In the genomic region with DNA sequence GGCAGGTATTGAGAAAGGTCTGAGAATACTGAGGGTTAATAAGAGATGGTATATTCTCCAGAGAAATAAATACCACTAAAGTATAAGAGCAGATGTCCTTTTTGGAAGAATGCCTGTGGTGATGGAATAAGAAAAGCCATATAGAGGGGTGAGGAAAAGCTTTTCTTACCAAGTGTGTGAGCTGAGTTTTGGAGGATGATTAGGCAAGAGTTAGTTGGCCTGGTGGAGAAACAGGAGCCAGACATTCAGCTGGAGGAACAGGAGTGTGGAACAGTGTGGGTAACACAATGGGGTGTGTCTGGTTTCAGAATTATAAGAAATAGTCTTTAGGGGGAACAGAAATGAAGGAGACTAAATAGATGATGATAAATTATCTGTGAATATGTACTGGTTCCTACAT, we compare ENCODE assay signal across 28 cellular contexts.
DNase-seq lines count a peak whose midpoint lies in the region; ATAC-seq, FAIRE-seq and TF ChIP-seq lines count a peak whose summit lies in the region.
"Had no signal": no experiment of that assay in that cellular context is flagged by ENCODE, and none has a peak within 500 bp of the region (broad histone marks: within the 10 kb centered on the region; RNA-seq: fewer than 3 reads in every experiment).

No MANE protein-coding gene starts in this region.

- H3K4me3 ChIP-seq in cardiac fibroblast (replicated peaks in 1 of 2; ENCODE audit: low read depth in 2 of 2, low read length in 2 of 2) (no peak overlapping the region), foreskin fibroblast (ENCODE audit: low read depth in 1 of 2, low read length in 2 of 2) (no peak overlapping the region)
- H3K4me3 ChIP-seq: HAP-1, heart right ventricle, tibial nerve had no signal

- TF ChIP-seq CTCF in cardiac fibroblast (IDR thresholded peaks at IDR 0.05; ENCODE audit: low read depth, low read length) (no peak), foreskin fibroblast (IDR thresholded peaks at IDR 0.05; ENCODE audit: low read depth, low read length) (no peak)

- no peak for TF ChIP-seq POLR2A in H54 (IDR thresholded peaks at IDR 0.05; ENCODE audit: low read depth, low read length)

- no peak for ATAC-seq in HG03025 (IDR thresholded peaks at IDR 0.05; ENCODE audit: low FRiP score, unreplicated experiment)
- ATAC-seq: activated T-cell treated with anti-CD3 and anti-CD28 coated beads, Interleukin-2, amount 50 U/mL, for 4 hours; heart right ventricle; left lobe of liver had no signal

- DNase-seq in DMS 273 (lab: John Stamatoyannopoulos, UW; ENCODE audit: unreplicated experiment) = peak; percentile 56
- no peak for DNase-seq in DMS 273 treated with DMSO at 0.1 percent for 48 hours (lab: John Stamatoyannopoulos, UW)
- no peak for DNase-seq in H54 (ENCODE audit: insufficient read length, low spot score)
- peak; percentile 42 to 47 for DNase-seq in cardiac fibroblast (ENCODE audit: low read depth in 2 of 2)
- peak; percentile 38 to 70 for DNase-seq in foreskin fibroblast
- DNase-seq in activated CD4-positive, alpha-beta T cell treated with anti-CD3 and anti-CD28 coated beads for 4 hours = no peak
- DNase-seq in putamen (ENCODE audit: low spot score) = no peak
- DNase-seq: activated CD8-positive, alpha-beta memory T cell treated with anti-CD3 and anti-CD28 coated beads for 24 hours; activated naive CD4-positive, alpha-beta T cell treated with Interleukin-2 at 50 U/mL for 16 hours; activated T-cell treated with anti-CD3 and anti-CD28 coated beads, Interleukin-2, amount 50 U/mL, for 4 hours; BE2C; central memory CD4-positive, alpha-beta T cell; COR-L47; DND-41; heart right ventricle; KG1; naive B cell; NCI-H1092 treated with DMSO at 0.1 percent for 48 hours; NCI-H2029; NCI-H82; occipital lobe; SHP77; stimulated activated CD4-positive, alpha-beta T cell treated with anti-CD3 and anti-CD28 coated beads, Interleukin-12 subunit alpha, Interleukin-12 subunit beta, amount 100 ng/mL, for 4 hours; stimulated activated CD4-positive, alpha-beta T cell treated with anti-CD3 and anti-CD28 coated beads, Interleukin-4, amount 100 ng/mL, for 4 hours had no signal

- peak; percentile 41 for FAIRE-seq in H54 (lab: Jason Lieb, UNC)

Comparison
In these comparisons a context has a peak if more than half of its experiments do, and no peak if none do; other contexts are left out.
1. DNase-seq: peak in DMS 273 (single experiment), cardiac fibroblast (2 of 2) and foreskin fibroblast (2 of 2); none in DMS 273 treated with DMSO at 0.1 percent for 48 hours (single experiment), H54 (single experiment), activated CD4-positive, alpha-beta T cell treated with anti-CD3 and anti-CD28 coated beads for 4 hours (0 of 2) and putamen (single experiment).